31 cellular contexts compared by ENCODE assay signal in the genomic region with DNA sequence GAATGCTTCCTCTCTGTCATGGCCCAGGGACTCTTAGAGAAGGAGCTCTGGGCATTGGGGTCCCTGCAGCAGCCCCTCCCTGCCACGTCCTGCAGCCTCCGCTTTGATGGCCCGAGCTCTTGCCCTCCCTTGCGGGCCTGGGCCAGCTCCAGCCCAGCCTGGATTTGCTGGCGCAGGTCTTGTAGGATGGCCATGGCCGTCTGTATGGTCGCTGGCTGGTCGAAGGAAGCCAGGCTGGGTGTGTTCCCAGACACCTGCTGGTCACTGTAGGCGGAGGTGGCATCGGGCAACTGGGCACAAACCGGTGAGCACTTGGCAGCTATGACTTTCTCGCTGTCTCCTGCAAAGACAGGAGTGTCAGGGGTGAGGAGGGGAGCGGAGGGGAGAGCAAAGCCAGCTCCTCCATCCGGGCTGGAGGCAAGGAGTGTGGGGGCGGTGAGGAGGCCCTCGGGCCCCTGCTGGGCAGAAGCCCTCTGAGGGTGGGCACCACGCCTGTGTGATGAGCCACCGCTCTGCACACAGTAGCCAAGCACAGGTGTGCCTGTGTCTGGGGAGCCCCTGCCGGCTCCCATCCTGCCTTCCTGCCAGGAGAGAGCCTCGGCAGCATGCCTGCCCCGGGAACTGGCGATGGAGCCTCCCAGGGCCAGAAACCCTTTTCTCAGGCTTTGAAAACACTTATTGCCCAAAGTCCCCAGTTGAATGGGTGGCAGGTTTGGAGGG. TPM values are rescaled to one million over a fixed set of nuclear protein-coding genes. Genes with fewer than 3 reads are reported as not detected.
"Had no signal": no experiment of that assay in that cellular context is flagged by ENCODE, and none has a peak within 500 bp of the region (broad histone marks: within the 10 kb centered on the region; RNA-seq: fewer than 3 reads in every experiment).

No MANE protein-coding gene starts in this region.

- H3K9me3 ChIP-seq: ascending aorta, body of pancreas, SJCRH30, SK-N-SH had no signal

- H3K27me3 ChIP-seq: ascending aorta, body of pancreas had no signal

- H3K9ac ChIP-seq: SK-N-SH had no signal

- H3K4me1 Mint-ChIP-seq: activated CD4-positive, alpha-beta T cell treated with anti-CD3 and anti-CD28 coated beads, Interleukin-2, amount 10 ng/mL, durations not matched to agents 7 days and 5 days; activated naive CD8-positive, alpha-beta T cell treated with anti-CD3 and anti-CD28 coated beads, Interleukin-2, amount 50 U/mL, for 24 hours had no signal

- DNase-seq: activated CD4-positive, alpha-beta memory T cell treated with anti-CD3 and anti-CD28 coated beads for 36 hours; activated CD4-positive, alpha-beta T cell treated with anti-CD3 and anti-CD28 coated beads, Interleukin-2, amount 10 ng/mL, durations not matched to agents 7 days and 5 days; activated CD4-positive, CD25-positive, alpha-beta regulatory T cell; activated CD8-positive, alpha-beta memory T cell treated with anti-CD3 and anti-CD28 coated beads for 24 hours; activated effector memory CD4-positive, alpha-beta T cell treated with anti-CD3 and anti-CD28 coated beads, Interleukin-2, amount 50 U/mL, for 16 hours; activated naive CD4-positive, alpha-beta T cell treated with Interleukin-2 at 50 U/mL for 16 hours; activated naive CD8-positive, alpha-beta T cell treated with anti-CD3 and anti-CD28 coated beads, Interleukin-2, amount 50 U/mL, for 24 hours; activated T-cell treated with anti-CD3 and anti-CD28 coated beads, Interleukin-2, amount 50 U/mL, for 4 hours; amniotic stem cell; body of pancreas; central memory CD4-positive, alpha-beta T cell; NCI-H1048; NCI-H1417 treated with DMSO at 0.1 percent for 48 hours; NCI-H1694; NCI-H2029 treated with DMSO at 0.1 percent for 48 hours; NCI-H226; NCI-H526; NCI-H774; OCI-M1; Right ventricle myocardium superior; RPMI8226; SJCRH30; SK-N-SH had no signal

- H3K27ac ChIP-seq: ascending aorta, body of pancreas, SJCRH30, VCaP had no signal

- H3K27me3 Mint-ChIP-seq: activated CD4-positive, alpha-beta memory T cell treated with anti-CD3 and anti-CD28 coated beads for 36 hours; activated CD4-positive, alpha-beta T cell treated with anti-CD3 and anti-CD28 coated beads, Interleukin-2, amount 10 ng/mL, durations not matched to agents 7 days and 5 days; activated naive CD8-positive, alpha-beta T cell treated with anti-CD3 and anti-CD28 coated beads, Interleukin-2, amount 50 U/mL, for 24 hours had no signal

- H3K36me3 Mint-ChIP-seq: activated CD4-positive, alpha-beta memory T cell treated with anti-CD3 and anti-CD28 coated beads for 36 hours; activated naive CD4-positive, alpha-beta T cell treated with anti-CD3 and anti-CD28 coated beads, Interleukin-2, amount 50 U/mL, for 72 hours had no signal

- H3K27ac Mint-ChIP-seq: activated CD4-positive, alpha-beta memory T cell treated with anti-CD3 and anti-CD28 coated beads for 36 hours; activated CD4-positive, alpha-beta T cell treated with anti-CD3 and anti-CD28 coated beads, Interleukin-2, amount 10 ng/mL, durations not matched to agents 7 days and 5 days; activated naive CD4-positive, alpha-beta T cell treated with anti-CD3 and anti-CD28 coated beads, Interleukin-2, amount 50 U/mL, for 72 hours; activated naive CD8-positive, alpha-beta T cell treated with anti-CD3 and anti-CD28 coated beads, Interleukin-2, amount 50 U/mL, for 24 hours had no signal

- H3K4me3 ChIP-seq: ascending aorta, body of pancreas, SJCRH30 had no signal

- ATAC-seq: activated naive CD4-positive, alpha-beta T cell treated with anti-CD3 and anti-CD28 coated beads, Interleukin-2, amount 50 U/mL, for 72 hours; activated naive CD8-positive, alpha-beta T cell treated with anti-CD3 and anti-CD28 coated beads, Interleukin-2, amount 50 U/mL, for 24 hours; activated T-cell treated with anti-CD3 and anti-CD28 coated beads, Interleukin-2, amount 50 U/mL, for 4 hours; body of pancreas; Panc1 had no signal

- H3K4me1 ChIP-seq: ascending aorta had no signal

- H3K9me3 Mint-ChIP-seq: activated CD4-positive, alpha-beta memory T cell treated with anti-CD3 and anti-CD28 coated beads for 36 hours; activated CD4-positive, alpha-beta T cell treated with anti-CD3 and anti-CD28 coated beads, Interleukin-2, amount 10 ng/mL, durations not matched to agents 7 days and 5 days; activated naive CD4-positive, alpha-beta T cell treated with anti-CD3 and anti-CD28 coated beads, Interleukin-2, amount 50 U/mL, for 72 hours; activated naive CD8-positive, alpha-beta T cell treated with anti-CD3 and anti-CD28 coated beads, Interleukin-2, amount 50 U/mL, for 24 hours; activated T-cell treated with anti-CD3 and anti-CD28 coated beads, Interleukin-2, amount 50 U/mL, for 4 hours had no signal

- H3K4me3 Mint-ChIP-seq: activated CD4-positive, alpha-beta memory T cell treated with anti-CD3 and anti-CD28 coated beads for 36 hours; activated CD4-positive, alpha-beta T cell treated with anti-CD3 and anti-CD28 coated beads, Interleukin-2, amount 10 ng/mL, durations not matched to agents 7 days and 5 days; activated naive CD8-positive, alpha-beta T cell treated with anti-CD3 and anti-CD28 coated beads, Interleukin-2, amount 50 U/mL, for 24 hours; activated T-cell treated with anti-CD3 and anti-CD28 coated beads, Interleukin-2, amount 50 U/mL, for 4 hours had no signal

- H3K36me3 ChIP-seq: ascending aorta, SJCRH30 had no signal

RNA-seq across cellular contexts. Expression of a gene that starts 12.4 kb away (rescaled TPM):
- total RNA-seq: activated CD4-positive, alpha-beta memory T cell treated with anti-CD3 and anti-CD28 coated beads for 36 hours; activated CD4-positive, alpha-beta T cell treated with anti-CD3 and anti-CD28 coated beads, Interleukin-2, amount 10 ng/mL, durations not matched to agents 7 days and 5 days; bronchial epithelial cell; LHCN-M2; M059J; Right ventricle myocardium superior; SJCRH30; T-helper 2 cell treated with Interferon-gamma antibody and Interleukin-4, amounts not matched to agents 100 ng/mL and 5 ng/mL, for 36 hours had no signal
- polyA plus RNA-seq: SK-N-SH had no signal
